In genomic region chr6:134183844-134184243, GRCh38 we compare ENCODE assay signal across 23 cellular contexts.
"Had no signal": no experiment of that assay in that cellular context is flagged by ENCODE, and none has a peak within 500 bp of the region (broad histone marks: within the 10 kb centered on the region; RNA-seq: fewer than 3 reads in every experiment).

No MANE protein-coding gene starts in this region.

- ATAC-seq: activated CD8-positive, alpha-beta T cell treated with anti-CD3 and anti-CD28 coated beads, Interleukin-2, amount 10 ng/mL, durations not matched to agents 7 days and 5 days; esophagus mucosa; lower lobe of right lung; naive thymus-derived CD8-positive, alpha-beta T cell; right cardiac atrium; stimulated activated memory B cell treated with anti-CD40 and anti-IgM and Interleukin-4, amounts not matched to agents 10 μg/mL and 1 μg/mL and 100 μg/mL, for 72 hours; T-helper 17 cell had no signal

- H3K27me3 ChIP-seq: brain microvascular endothelial cell, ovary, vagina had no signal

- DNase-seq: activated CD4-positive, alpha-beta T cell treated with anti-CD3 and anti-CD28 coated beads, Interleukin-2, amount 50 U/mL, for 1 hour; activated CD8-positive, alpha-beta T cell treated with anti-CD3 and anti-CD28 coated beads, Interleukin-2, amount 10 ng/mL, durations not matched to agents 7 days and 5 days; activated gamma-delta T cell treated with Interleukin-2 at 50 U/mL for 16 hours; activated T-cell treated with anti-CD3 and anti-CD28 coated beads, Interleukin-2, amount 50 U/mL, for 1 hour; aorta; brain microvascular endothelial cell; effector CD8-positive, alpha-beta T cell; glutamatergic neuron; hippocampal formation; kidney; lower lobe of right lung; naive thymus-derived CD8-positive, alpha-beta T cell; ovary; right cardiac atrium; stimulated activated CD4-positive, alpha-beta T cell treated with anti-CD3 and anti-CD28 coated beads, Interleukin-2, amount 100 ng/mL, for 24 hours; SW 1271; T-helper 17 cell; trophoblast cell had no signal

- H3K36me3 ChIP-seq: brain microvascular endothelial cell, lower lobe of right lung, ovary, vagina had no signal

- FAIRE-seq: endothelial cell of umbilical vein, frontal cortex, kidney had no signal

- H3K27ac ChIP-seq: brain microvascular endothelial cell, lower lobe of right lung, ovary, vagina had no signal

- H3K4me1 ChIP-seq: vagina had no signal

- H3K4me3 ChIP-seq: lower lobe of right lung, ovary, vagina had no signal

- H3K9me3 ChIP-seq: lower lobe of right lung, ovary, vagina had no signal
